ENCODE assay signal across 17 cellular contexts in the genomic region with DNA sequence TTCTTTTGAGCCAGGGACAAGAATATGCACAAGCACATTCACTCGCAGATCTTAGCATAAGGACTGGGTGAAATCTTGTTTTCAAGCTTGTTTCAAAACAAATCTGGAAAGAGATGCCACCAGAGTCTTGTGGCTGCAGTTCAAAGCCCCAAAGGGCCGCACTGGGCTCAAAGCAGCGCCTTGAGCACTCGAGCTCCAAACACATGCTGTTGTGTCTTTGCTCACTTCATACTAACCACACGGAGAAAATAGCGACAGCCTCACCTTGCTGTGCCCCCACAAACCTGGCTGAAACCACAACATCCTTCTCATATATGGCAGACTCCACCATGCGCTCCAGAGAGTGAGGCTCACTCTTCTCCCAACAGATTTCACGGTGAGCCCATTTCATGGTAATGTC. TPM values are rescaled to one million over a fixed set of nuclear protein-coding genes. Genes with fewer than 3 reads are reported as not detected.
DNase-seq lines count a peak whose midpoint lies in the region; ATAC-seq and TF ChIP-seq lines count a peak whose summit lies in the region.
"Had no signal": no experiment of that assay in that cellular context is flagged by ENCODE, and none has a peak within 500 bp of the region (broad histone marks: within the 10 kb centered on the region; RNA-seq: fewer than 3 reads in every experiment).

No MANE protein-coding gene starts in this region.

- ATAC-seq in HG02763 (IDR thresholded peaks at IDR 0.05; ENCODE audit: unreplicated experiment) = no peak
- ATAC-seq: A549, lower lobe of right lung had no signal

- H3K36me3 Mint-ChIP-seq in activated naive CD8-positive, alpha-beta T cell = peaks cover 13% of the 10 kb centered on the region
- H3K36me3 Mint-ChIP-seq in stimulated activated naive CD8-positive, alpha-beta T cell treated with anti-CD3 and anti-CD28 coated beads, Interleukin-15, Interleukin-2, amounts not matched to agents 100 ng/mL and 50 ng/mL, for 24 hours (ENCODE audit: low read depth) = peaks cover 8% of the 10 kb centered on the region
- no peaks in the 10 kb centered on the region for H3K36me3 Mint-ChIP-seq in type B pancreatic cell

- no peaks in the 10 kb centered on the region for H3K9me3 Mint-ChIP-seq in activated naive CD8-positive, alpha-beta T cell (ENCODE audit: low read depth)
- peaks cover 4% of the 10 kb centered on the region for H3K9me3 Mint-ChIP-seq in stimulated activated naive CD8-positive, alpha-beta T cell treated with anti-CD3 and anti-CD28 coated beads, Interleukin-15, Interleukin-2, amounts not matched to agents 100 ng/mL and 50 ng/mL, for 24 hours
- no peaks in the 10 kb centered on the region for H3K9me3 Mint-ChIP-seq in type B pancreatic cell
- H3K9me3 Mint-ChIP-seq: endodermal cell had no signal

- H3K4me1 Mint-ChIP-seq in activated naive CD8-positive, alpha-beta T cell (ENCODE audit: low read depth) = peaks cover 91% of the 10 kb centered on the region
- H3K4me1 Mint-ChIP-seq in stimulated activated naive CD8-positive, alpha-beta T cell treated with anti-CD3 and anti-CD28 coated beads, Interleukin-15, Interleukin-2, amounts not matched to agents 100 ng/mL and 50 ng/mL, for 24 hours (ENCODE audit: low read depth) = peaks cover 90% of the 10 kb centered on the region
- no peaks in the 10 kb centered on the region for H3K4me1 Mint-ChIP-seq in type B pancreatic cell (ENCODE audit: unreplicated experiment)
- H3K4me1 Mint-ChIP-seq: endodermal cell had no signal

- DNase-seq in activated T-cell treated with anti-CD3 and anti-CD28 coated beads, Interleukin-2, amount 50 U/mL, for 1 hour = peak; percentile 58
- DNase-seq in activated T-cell treated with anti-CD3 and anti-CD28 coated beads for 4 hours = no peak
- peak; percentile 50 for DNase-seq in activated CD4-positive, alpha-beta T cell treated with anti-CD3 and anti-CD28 coated beads, Interleukin-2, amount 50 U/mL, for 1 hour
- DNase-seq in type B pancreatic cell (ENCODE audit: extremely low spot score, unreplicated experiment) = no peak
- no peak for DNase-seq in NCI-H510A treated with DMSO at 0.1 percent for 48 hours (lab: John Stamatoyannopoulos, UW)
- DNase-seq: amniotic stem cell, DMS79, endodermal cell, KG1, lower lobe of right lung, NCI-H1048, NCI-H526 treated with DMSO at 0.1 percent for 48 hours, trophoblast cell had no signal

- peak overlapping the region; percentile 99 for H3K27ac Mint-ChIP-seq in activated naive CD8-positive, alpha-beta T cell
- H3K27ac Mint-ChIP-seq in stimulated activated naive CD8-positive, alpha-beta T cell treated with anti-CD3 and anti-CD28 coated beads, Interleukin-15, Interleukin-2, amounts not matched to agents 100 ng/mL and 50 ng/mL, for 24 hours = peak overlapping the region; percentile 98
- H3K27ac Mint-ChIP-seq in type B pancreatic cell = no peak overlapping the region
- H3K27ac Mint-ChIP-seq: endodermal cell had no signal

- TF ChIP-seq CTCF in type B pancreatic cell (conservative IDR thresholded peaks at IDR 0.05) = no peak

- no peaks in the 10 kb centered on the region for H3K27me3 Mint-ChIP-seq in activated naive CD8-positive, alpha-beta T cell
- no peaks in the 10 kb centered on the region for H3K27me3 Mint-ChIP-seq in stimulated activated naive CD8-positive, alpha-beta T cell treated with anti-CD3 and anti-CD28 coated beads, Interleukin-15, Interleukin-2, amounts not matched to agents 100 ng/mL and 50 ng/mL, for 24 hours
- H3K27me3 Mint-ChIP-seq in type B pancreatic cell = no peaks in the 10 kb centered on the region

- peak overlapping the region; percentile 64 for H3K4me3 Mint-ChIP-seq in activated naive CD8-positive, alpha-beta T cell
- H3K4me3 Mint-ChIP-seq in stimulated activated naive CD8-positive, alpha-beta T cell treated with anti-CD3 and anti-CD28 coated beads, Interleukin-15, Interleukin-2, amounts not matched to agents 100 ng/mL and 50 ng/mL, for 24 hours = peak overlapping the region; percentile 52
- no peak overlapping the region for H3K4me3 Mint-ChIP-seq in type B pancreatic cell
- H3K4me3 Mint-ChIP-seq: endodermal cell had no signal

RNA-seq across cellular contexts. Expression of gene IL7R, which starts 34.1 kb away (rescaled TPM):
- total RNA-seq in type B pancreatic cell (ENCODE audit: low replicate concordance) = not detected in 2 replicates

Comparison
In these comparisons a context has a peak if more than half of its experiments do, and no peak if none do; other contexts are left out.
1. DNase-seq: peak in activated T-cell treated with anti-CD3 and anti-CD28 coated beads, Interleukin-2, amount 50 U/mL, for 1 hour (single experiment) and activated CD4-positive, alpha-beta T cell treated with anti-CD3 and anti-CD28 coated beads, Interleukin-2, amount 50 U/mL, for 1 hour (single experiment); none in activated T-cell treated with anti-CD3 and anti-CD28 coated beads for 4 hours (single experiment), type B pancreatic cell (single experiment) and NCI-H510A treated with DMSO at 0.1 percent for 48 hours (single experiment).